In genomic region chr9:70409280-70409679, GRCh38 we compare ENCODE assay signal across 13 cellular contexts. TPM values are rescaled to one million over a fixed set of nuclear protein-coding genes. Genes with fewer than 3 reads are reported as not detected.
DNase-seq lines count a peak whose midpoint lies in the region; ATAC-seq and TF ChIP-seq lines count a peak whose summit lies in the region.
"Had no signal": no experiment of that assay in that cellular context is flagged by ENCODE, and none has a peak within 500 bp of the region (broad histone marks: within the 10 kb centered on the region; RNA-seq: fewer than 3 reads in every experiment).

No MANE protein-coding gene starts in this region.

- no peaks in the 10 kb centered on the region for H3K27me3 ChIP-seq in muscle layer of colon (ENCODE audit: control insufficient read depth in 1 of 2, insufficient read depth in 2 of 2, low read length in 2 of 2)
- no peaks in the 10 kb centered on the region for H3K27me3 ChIP-seq in thyroid gland
- H3K27me3 ChIP-seq: MG63 had no signal

- H3K9ac ChIP-seq in muscle layer of colon (ENCODE audit: low read length), result peak overlapping the region; percentile 99

- H3K4me3 ChIP-seq in cardiac fibroblast (replicated peaks in 1 of 2; ENCODE audit: low read depth in 2 of 2, low read length in 2 of 2) (peak overlapping the region; percentile 11 to 18), muscle layer of colon (ENCODE audit: low read depth in 1 of 2, low read length in 2 of 2) (no peak overlapping the region), thyroid gland (replicated peaks in 1 of 3) (peak overlapping the region in 1 of 3 donors; percentile 83)
- H3K4me3 ChIP-seq: cardiac muscle cell, MG63, SK-N-MC had no signal

- H3K36me3 Mint-ChIP-seq in activated naive CD4-positive, alpha-beta T cell treated with anti-CD3 and anti-CD28 coated beads for 36 hours (ENCODE audit: low read depth), result peaks cover 40% of the 10 kb centered on the region

- WGBS in thyroid gland, 2 donors, result 77 to 79% methylated on average over 3 of the region's 3 CpGs

- H3K27ac ChIP-seq in muscle layer of colon (ENCODE audit: low read depth, low read length), result peak overlapping the region; percentile 35
- H3K27ac ChIP-seq in thyroid gland, result peak overlapping the region; percentile 100
- H3K27ac ChIP-seq: cardiac muscle cell, epithelial cell of prostate, SK-N-MC had no signal

- CTCF ChIA-PET in activated naive CD4-positive, alpha-beta T cell treated with anti-CD3 and anti-CD28 coated beads for 36 hours (lab: Charles Lee), result no interaction called here

- no peak for DNase-seq in activated naive CD4-positive, alpha-beta T cell treated with anti-CD3 and anti-CD28 coated beads for 36 hours
- no peak for DNase-seq in activated naive CD4-positive, alpha-beta T cell (lab: John Stamatoyannopoulos, UW)
- DNase-seq in cardiac fibroblast (ENCODE audit: low read depth in 2 of 2), result peak in 1 of 2 donors; percentile 56
- DNase-seq in thyroid gland, result no peak
- DNase-seq in NCI-H2029 (lab: John Stamatoyannopoulos, UW), result no peak
- DNase-seq in NCI-H146 (lab: John Stamatoyannopoulos, UW), result no peak
- DNase-seq: DMS153, MG63 had no signal

- H3K4me3 Mint-ChIP-seq in activated naive CD4-positive, alpha-beta T cell treated with anti-CD3 and anti-CD28 coated beads for 36 hours, result peak overlapping the region; percentile 57

- H3K36me3 ChIP-seq in muscle layer of colon (ENCODE audit: insufficient read depth, low read length) (peaks cover 12% of the 10 kb centered on the region), thyroid gland (no peaks in the 10 kb centered on the region)
- H3K36me3 ChIP-seq: cardiac muscle cell, MG63 had no signal

- H3K4me1 Mint-ChIP-seq in activated naive CD4-positive, alpha-beta T cell treated with anti-CD3 and anti-CD28 coated beads for 36 hours (ENCODE audit: low read depth), result peaks cover 55% of the 10 kb centered on the region

- peak overlapping the region; percentile 99 for H3K27ac Mint-ChIP-seq in activated naive CD4-positive, alpha-beta T cell treated with anti-CD3 and anti-CD28 coated beads for 36 hours

- TF ChIP-seq POLR2A in thyroid gland (IDR thresholded peaks at IDR 0.05), result no peak

- H3K9me3 ChIP-seq in muscle layer of colon (ENCODE audit: low read length) (no peaks in the 10 kb centered on the region), thyroid gland (no peaks in the 10 kb centered on the region)
- H3K9me3 ChIP-seq: MG63 had no signal

- peaks cover 61% of the 10 kb centered on the region for H3K4me1 ChIP-seq in muscle layer of colon (ENCODE audit: insufficient read depth, low read length)
- H3K4me1 ChIP-seq in thyroid gland, result peaks cover 47 to 51% of the 10 kb centered on the region in 2 donors

- intact Hi-C loops in activated naive CD4-positive, alpha-beta T cell treated with anti-CD3 and anti-CD28 coated beads for 36 hours (cut with micrococcal nuclease), result loop anchor here (10.0 kb wide), 1 partner anchor 584 kb away; the partner anchor contains the start of gene CFAP95
- intact Hi-C loops in thyroid gland (cut with DNase I), result no loop called here

- TF ChIP-seq CTCF in cardiac fibroblast (IDR thresholded peaks at IDR 0.05; ENCODE audit: low read depth, low read length) (no peak), thyroid gland (IDR thresholded peaks at IDR 0.05) (no peak)

- H3K27me3 Mint-ChIP-seq in activated naive CD4-positive, alpha-beta T cell treated with anti-CD3 and anti-CD28 coated beads for 36 hours (ENCODE audit: low read depth), result no peaks in the 10 kb centered on the region

- ATAC-seq in GM21529 (IDR thresholded peaks at IDR 0.05; ENCODE audit: unreplicated experiment), result no peak

- H3K9me3 Mint-ChIP-seq in activated naive CD4-positive, alpha-beta T cell treated with anti-CD3 and anti-CD28 coated beads for 36 hours, result no peaks in the 10 kb centered on the region

RNA-seq across cellular contexts. Expression of gene KLF9, which starts 5.2 kb away (rescaled TPM):
- 10 to 100 TPM; 44.2 to 45.0 TPM for total RNA-seq in activated naive CD4-positive, alpha-beta T cell treated with anti-CD3 and anti-CD28 coated beads for 36 hours
- total RNA-seq in thyroid gland, result 100 to 1,000 TPM in 3 of 4 donors, 10 to 100 TPM in 1; 96.3 to 155 (median 125) TPM

Comparison
In these comparisons a context has a peak if more than half of its experiments do, and no peak if none do; other contexts are left out.
1. H3K4me3 ChIP-seq: peak in cardiac fibroblast (2 of 2); none in muscle layer of colon (0 of 2).